Comparison of ENCODE assay signal across 9 cellular contexts in genomic region chr15:33067456-33067855, GRCh38.
DNase-seq lines count a peak whose midpoint lies in the region; ATAC-seq and TF ChIP-seq lines count a peak whose summit lies in the region.
"Had no signal": no experiment of that assay in that cellular context is flagged by ENCODE, and none has a peak within 500 bp of the region (broad histone marks: within the 10 kb centered on the region; RNA-seq: fewer than 3 reads in every experiment).

No MANE protein-coding gene starts in this region.

- H3K4me1 ChIP-seq in ACC112 (ENCODE audit: control insufficient read depth, insufficient read depth, low read length, unreplicated experiment), result peaks cover 10% of the 10 kb centered on the region
- no peaks in the 10 kb centered on the region for H3K4me1 ChIP-seq in muscle layer of duodenum (ENCODE audit: control insufficient read depth in 1 of 2, insufficient read depth in 2 of 2, low read length in 2 of 2)
- peaks cover 0 to 8% (median 5%) of the 10 kb centered on the region in 4 donors for H3K4me1 ChIP-seq in esophagus muscularis mucosa

- H3K27ac Mint-ChIP-seq in MCF 10A (ENCODE audit: low read depth, unreplicated experiment), result peak overlapping the region; percentile 97

- H3K4me3 Mint-ChIP-seq in MCF 10A (ENCODE audit: unreplicated experiment), result peak overlapping the region; percentile 67

- no peak overlapping the region for H3K27ac ChIP-seq in ACC112 (ENCODE audit: low read depth, low read length)
- peak overlapping the region; percentile 73 for H3K27ac ChIP-seq in muscle layer of duodenum (ENCODE audit: low read length)
- no peak overlapping the region for H3K27ac ChIP-seq in esophagus muscularis mucosa (replicated peaks in 1 of 4)

- TF ChIP-seq CTCF in MCF 10A (IDR thresholded peaks at IDR 0.05; ENCODE audit: unreplicated experiment) (no peak), esophagus muscularis mucosa (IDR thresholded peaks at IDR 0.05) (no peak)

- no peak for TF ChIP-seq EP300 in esophagus muscularis mucosa (IDR thresholded peaks at IDR 0.05)

- H3K27me3 ChIP-seq in ACC112 (ENCODE audit: insufficient read depth, low read length) (peaks cover 27% of the 10 kb centered on the region), muscle layer of duodenum (ENCODE audit: low read depth, low read length) (no peaks in the 10 kb centered on the region), esophagus muscularis mucosa (no peaks in the 10 kb centered on the region)

- intact Hi-C loops in MCF 10A (cut with micrococcal nuclease), result no loop called here
- intact Hi-C loops in esophagus muscularis mucosa (cut with DNase I), result no loop called here

- peaks cover 4% of the 10 kb centered on the region for H3K36me3 Mint-ChIP-seq in MCF 10A (ENCODE audit: insufficient read depth, unreplicated experiment)

- H3K27me3 Mint-ChIP-seq in MCF 10A (ENCODE audit: insufficient read depth, unreplicated experiment), result no peaks in the 10 kb centered on the region

- H3K4me3 ChIP-seq in ACC112 (ENCODE audit: low read depth, low read length) (no peak overlapping the region), muscle layer of duodenum (ENCODE audit: low read depth in 1 of 2, low read length in 2 of 2) (peak overlapping the region in 1 of 2 donors; percentile 60), esophagus muscularis mucosa (no peak overlapping the region)

- POLR2A ChIA-PET in MCF 10A (lab: Yijun Ruan, JAX), result interaction anchor here (1.0 to 1.4 kb wide), 5 partner anchors 12 to 78 kb away, joined by 3 to 6 read pairs (median 4); no protein-coding TSS in a partner anchor

- 53% methylated on average over 9 of the region's 9 CpGs for WGBS in esophagus muscularis mucosa

- H3K9me3 ChIP-seq in muscle layer of duodenum (ENCODE audit: control insufficient read depth in 1 of 2, low read length in 2 of 2) (no peaks in the 10 kb centered on the region), esophagus muscularis mucosa (no peaks in the 10 kb centered on the region)

- peak overlapping the region; percentile 58 for H2AFZ ChIP-seq in ACC112 (ENCODE audit: low read length, unreplicated experiment)

- ATAC-seq in GM19455 (IDR thresholded peaks at IDR 0.05; ENCODE audit: unreplicated experiment), result no peak
- ATAC-seq in HG03442 (IDR thresholded peaks at IDR 0.05; ENCODE audit: unreplicated experiment), result no peak

- no peaks in the 10 kb centered on the region for H3K9me3 Mint-ChIP-seq in MCF 10A (ENCODE audit: unreplicated experiment)

- no peaks in the 10 kb centered on the region for H3K36me3 ChIP-seq in ACC112 (ENCODE audit: insufficient read depth, low read length)
- no peaks in the 10 kb centered on the region for H3K36me3 ChIP-seq in muscle layer of duodenum (ENCODE audit: control insufficient read depth in 1 of 2, insufficient read depth in 2 of 2, low read length in 2 of 2)
- no peaks in the 10 kb centered on the region for H3K36me3 ChIP-seq in esophagus muscularis mucosa

- peak; percentile 5 for DNase-seq in HK-2 (ENCODE audit: unreplicated experiment)
- peak; percentile 31 for DNase-seq in MCF 10A (ENCODE audit: unreplicated experiment)
- no peak for DNase-seq in esophagus muscularis mucosa (ENCODE audit: extremely low spot score)
- no peak for DNase-seq in HuH-7 (ENCODE audit: low spot score)
- DNase-seq: GF-D8 had no signal

- no peaks in the 10 kb centered on the region for H3K79me2 ChIP-seq in ACC112 (ENCODE audit: control insufficient read depth, insufficient read depth, low read length, unreplicated experiment)

- H3K4me1 Mint-ChIP-seq in MCF 10A (ENCODE audit: insufficient read depth, unreplicated experiment), result peaks cover 28% of the 10 kb centered on the region

- BruUV-seq in MCF 10A (replicated peaks; lab: Mats Ljungman, UMichigan), result TSS peak; percentile 60

- CTCF ChIA-PET in MCF 10A (lab: Yijun Ruan, JAX), result interaction anchor here (0.6 to 1.9 kb wide), 6 partner anchors 15 to 67 kb away, joined by 4 to 6 read pairs (median 4); no protein-coding TSS in a partner anchor

- no peak for TF ChIP-seq POLR2A in esophagus muscularis mucosa (IDR thresholded peaks at IDR 0.05; ENCODE audit: low read depth)

Comparison
In these comparisons a context has a peak if more than half of its experiments do, and no peak if none do; other contexts are left out.
1. DNase-seq: peak in HK-2 (single experiment) and MCF 10A (single experiment); none in esophagus muscularis mucosa (single experiment) and HuH-7 (single experiment).